ENCODE assay signal across 2 cellular contexts in genomic region chr18:63464434-63464833, GRCh38.
TF ChIP-seq lines count a peak whose summit lies in the region.

No MANE protein-coding gene starts in this region.

TF ChIP-seq in HepG2, 621 proteins besides CTCF, POLR2A, EP300 and RAD21:
- TF ChIP-seq MAFF (IDR thresholded peaks at IDR 0.05; ENCODE audit: low read depth, low read length) (peak; percentile 96), MAFK (conservative IDR thresholded peaks at IDR 0.05 in 1 of 2, IDR thresholded peaks at IDR 0.05 in 1 of 2; ENCODE audit: low read length in 2 of 2) (peak; percentile 95 to 96), NFE2L2 (IDR thresholded peaks at IDR 0.05; ENCODE audit: low read length) (0 out of 2 replicates have a peak, but pooled peaks have one; percentile 28), ZNF24 (IDR thresholded peaks at IDR 0.05) (no peak)

TF ChIP-seq in IMR-90, 13 proteins besides CTCF, POLR2A, EP300 and RAD21:
- no peak for TF ChIP-seq RCOR1 (IDR thresholded peaks at IDR 0.05; ENCODE audit: insufficient replicate concordance, low read length)
- TF ChIP-seq, protein P1, sequence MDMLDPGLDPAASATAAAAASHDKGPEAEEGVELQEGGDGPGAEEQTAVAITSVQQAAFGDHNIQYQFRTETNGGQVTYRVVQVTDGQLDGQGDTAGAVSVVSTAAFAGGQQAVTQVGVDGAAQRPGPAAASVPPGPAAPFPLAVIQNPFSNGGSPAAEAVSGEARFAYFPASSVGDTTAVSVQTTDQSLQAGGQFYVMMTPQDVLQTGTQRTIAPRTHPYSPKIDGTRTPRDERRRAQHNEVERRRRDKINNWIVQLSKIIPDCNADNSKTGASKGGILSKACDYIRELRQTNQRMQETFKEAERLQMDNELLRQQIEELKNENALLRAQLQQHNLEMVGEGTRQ (IDR thresholded peaks at IDR 0.05; ENCODE audit: low read depth, low read length): no peak
- no peak for TF ChIP-seq BHLHE40 (IDR thresholded peaks at IDR 0.05; ENCODE audit: low read depth, low read length)
- TF ChIP-seq MAFK (IDR thresholded peaks at IDR 0.05; ENCODE audit: low read depth, low read length): peak; percentile 92
- TF ChIP-seq MAZ (IDR thresholded peaks at IDR 0.05; ENCODE audit: borderline replicate concordance, low read depth, low read length): no peak
- TF ChIP-seq CHD1 (IDR thresholded peaks at IDR 0.05; ENCODE audit: low read depth, low read length): no peak
- no peak for TF ChIP-seq FOS (IDR thresholded peaks at IDR 0.05; ENCODE audit: low read depth, low read length)
- no peak for TF ChIP-seq RFX5 (IDR thresholded peaks at IDR 0.05; ENCODE audit: low read depth, low read length)
- TF ChIP-seq CEBPB (IDR thresholded peaks at IDR 0.05; ENCODE audit: low read depth, low read length): no peak
- TF ChIP-seq NFE2L2 (IDR thresholded peaks at IDR 0.05; ENCODE audit: low read depth, low read length): 0 out of 2 replicates have a peak, but pooled peaks have one; percentile 15
